9 cellular contexts compared by ENCODE assay signal in the genomic region with DNA sequence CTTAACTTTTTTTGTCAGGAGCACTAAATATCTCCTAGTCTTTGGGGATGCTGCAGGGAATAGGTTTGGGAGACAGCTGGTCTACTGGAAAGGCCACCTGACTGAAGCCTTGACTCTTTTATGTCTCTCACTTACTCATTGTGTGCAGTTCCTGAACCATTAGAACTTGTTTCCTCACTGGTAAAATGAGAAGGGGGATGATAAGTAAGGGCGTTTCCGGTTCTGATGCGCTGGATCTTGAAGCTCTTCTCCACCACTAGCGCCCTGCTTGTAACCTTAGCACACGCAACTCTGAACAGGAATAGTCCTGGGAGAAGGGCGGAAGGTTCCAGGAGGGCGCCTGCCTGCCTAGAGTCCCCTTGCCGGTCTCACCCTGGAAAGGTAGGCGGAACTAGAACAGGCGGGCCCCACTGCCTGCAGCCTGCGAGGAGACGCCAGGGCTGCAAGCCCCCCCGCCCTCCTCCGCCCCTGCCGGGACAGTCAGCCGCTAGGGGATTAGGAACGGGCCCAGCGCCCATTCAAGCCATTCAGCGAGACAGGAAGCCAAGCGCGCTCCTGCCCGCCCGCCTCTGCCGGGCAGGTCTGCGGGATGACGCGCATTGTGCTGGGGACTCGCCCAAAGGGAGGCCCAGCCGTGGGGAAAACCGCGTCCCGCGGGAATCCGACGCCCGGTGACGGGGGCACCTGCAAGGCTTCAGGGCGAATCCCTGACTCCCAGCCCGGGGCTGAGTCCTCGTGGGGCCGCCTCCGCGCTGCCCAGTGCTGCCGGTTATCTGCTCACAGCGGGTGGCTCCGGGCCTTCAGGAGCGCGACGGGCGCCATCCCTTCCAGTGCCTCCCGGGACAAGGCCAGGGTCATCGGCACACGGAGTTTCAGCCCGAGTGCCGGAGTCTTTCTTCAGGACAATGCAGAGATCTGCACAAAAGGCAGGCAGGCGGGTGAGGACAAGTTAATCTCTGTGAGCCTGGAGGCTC. TPM values are rescaled to one million over a fixed set of nuclear protein-coding genes. Genes with fewer than 3 reads are reported as not detected.
DNase-seq lines count a peak whose midpoint lies in the region; ATAC-seq, FAIRE-seq and TF ChIP-seq lines count a peak whose summit lies in the region.
"Had no signal": no experiment of that assay in that cellular context is flagged by ENCODE, and none has a peak within 500 bp of the region (broad histone marks: within the 10 kb centered on the region; RNA-seq: fewer than 3 reads in every experiment).

No MANE protein-coding gene starts in this region.

- ATAC-seq in body of pancreas, result peak; percentile 85

- no peak for TF ChIP-seq RAD21 in SK-N-SH (IDR thresholded peaks at IDR 0.05; ENCODE audit: low read length)

- H3K9me3 ChIP-seq in SK-N-SH (no peaks in the 10 kb centered on the region), body of pancreas (no peaks in the 10 kb centered on the region), iPS-20b (ENCODE audit: insufficient read depth, low read depth, low read length) (no peaks in the 10 kb centered on the region), spleen (peaks cover 0 to 19% (median 8%) of the 10 kb centered on the region in 8 donors)

- H3K9me2 ChIP-seq in SK-N-SH, result no peaks in the 10 kb centered on the region

- H3K4me3 ChIP-seq in SK-N-SH (ENCODE audit: low read depth in 2 of 2, low read length in 1 of 2), result peak overlapping the region; percentile 23 to 24; a peak in 2 of 4 replicates
- peak overlapping the region in 1 of 2 donors; percentile 10 for H3K4me3 ChIP-seq in body of pancreas
- H3K4me3 ChIP-seq in iPS-20b (ENCODE audit: low read length), result peak overlapping the region; percentile 66
- peak overlapping the region in 7 of 8 donors; percentile 14 to 61 (median 28) for H3K4me3 ChIP-seq in spleen

- H3K27me3 ChIP-seq in SK-N-SH (ENCODE audit: insufficient read depth) (no peaks in the 10 kb centered on the region; the same call in 1 of the 2 replicates), body of pancreas (no peaks in the 10 kb centered on the region), iPS-20b (ENCODE audit: insufficient read depth, low read length) (peaks cover 64% of the 10 kb centered on the region), spleen (replicated peaks in 1 of 7) (peaks cover 0 to 96% (median 25%) of the 10 kb centered on the region in 7 donors)

- no peaks in the 10 kb centered on the region for H3F3A ChIP-seq in SK-N-SH (replicated peaks; ENCODE audit: insufficient read depth)

- peak overlapping the region; percentile 59 for H3K4me2 ChIP-seq in SK-N-SH

- H3K79me2 ChIP-seq in SK-N-SH (ENCODE audit: insufficient read depth), result no peaks in the 10 kb centered on the region

- H3K27ac ChIP-seq in SK-N-SH (ENCODE audit: low read depth in 2 of 2, low read length in 1 of 2) (no peak overlapping the region), body of pancreas (peak overlapping the region in 1 of 4 donors; percentile 32), iPS-20b (ENCODE audit: low read length) (no peak overlapping the region), spleen (no peak overlapping the region)

- TF ChIP-seq POLR2A in body of pancreas (IDR thresholded peaks at IDR 0.05), result peak in 2 of 3 donors; percentile 37 to 40
- TF ChIP-seq POLR2A in spleen (IDR thresholded peaks at IDR 0.05), result no peak

- POLR2A ChIA-PET in SK-N-SH (lab: Yijun Ruan, JAX), result no interaction called here

- intact Hi-C loops in body of pancreas (cut with DNase I) (no loop called here), spleen (cut with DNase I; ENCODE audit: low total_unique reads) (no loop called here)

- TF ChIP-seq EP300 in SK-N-SH (IDR thresholded peaks at IDR 0.05; ENCODE audit: borderline replicate concordance in 1 of 2, low read depth in 1 of 2, low read length in 1 of 2), result no peak

- no peak overlapping the region for H2AFZ ChIP-seq in SK-N-SH (ENCODE audit: low read depth)

- CTCF ChIA-PET in SK-N-SH (lab: Yijun Ruan, JAX), result no interaction called here

- H3K9ac ChIP-seq in SK-N-SH (no peak overlapping the region), iPS-20b (ENCODE audit: low read depth, low read length) (peak overlapping the region; percentile 57; the same call in 1 of the 2 replicates)

- H3K4me1 ChIP-seq in SK-N-SH (ENCODE audit: control insufficient read depth in 1 of 2, insufficient read depth in 2 of 2, low read depth in 1 of 2, low read length in 1 of 2) (no peaks in the 10 kb centered on the region; a peak in 1 of 4 replicates), body of pancreas (peaks cover 13% of the 10 kb centered on the region), iPS-20b (ENCODE audit: insufficient read depth, low read length) (peaks cover 4% of the 10 kb centered on the region; the same call in 1 of the 2 replicates), spleen (peaks cover 0 to 14% (median 12%) of the 10 kb centered on the region in 6 donors)

- TF ChIP-seq CTCF in SK-N-SH (IDR thresholded peaks at IDR 0.05) (peak; percentile 17; the same call in 1 of the 2 replicates), body of pancreas (IDR thresholded peaks at IDR 0.05) (peak in 5 of 7 experiments; percentile 21 to 50 (median 40)), spleen (IDR thresholded peaks at IDR 0.05 in 8 of 11, conservative IDR thresholded peaks at IDR 0.05 in 3 of 11) (peak in 3 of 11 experiments; percentile 6 to 19 (median 13)), D721Med (IDR thresholded peaks at IDR 0.05; ENCODE audit: insufficient read depth, missing control alignments) (no peak)

- DNase-seq in DMS79 treated with DMSO at 0.1 percent for 48 hours (lab: John Stamatoyannopoulos, UW), result peak; percentile 30
- no peak for DNase-seq in DMS79 (lab: John Stamatoyannopoulos, UW)
- DNase-seq in SK-N-SH, result peak; percentile 75
- DNase-seq in body of pancreas, result peak; percentile 60 to 81 (median 68)
- no peak for DNase-seq in spleen
- DNase-seq in D721Med (ENCODE audit: insufficient read length, low spot score), result no peak
- DNase-seq in NCI-H128 (lab: John Stamatoyannopoulos, UW; ENCODE audit: unreplicated experiment), result no peak

- no peaks in the 10 kb centered on the region for H4K20me1 ChIP-seq in SK-N-SH (ENCODE audit: insufficient read depth)

- no peak for FAIRE-seq in D721Med (lab: Jason Lieb, UNC)
- FAIRE-seq: A204.1 had no signal

- WGBS in SK-N-SH (ENCODE audit: low lambda C conversion rate), result 38% methylated on average over 23 of the region's 56 CpGs
- WGBS in body of pancreas, 2 donors, result 4 to 6% methylated on average over 19 to 56 of the region's 56 CpGs
- WGBS in spleen, 5 donors, result 3 to 10% (median 6%) methylated on average over 10 to 56 of the region's 56 CpGs

- H3K36me3 ChIP-seq in SK-N-SH (replicated peaks in 1 of 2; ENCODE audit: control insufficient read depth in 1 of 2, insufficient read depth in 2 of 2, low read length in 1 of 2) (no peaks in the 10 kb centered on the region), body of pancreas (replicated peaks in 1 of 2; ENCODE audit: insufficient read depth in 1 of 2, low read depth in 2 of 2) (no peaks in the 10 kb centered on the region), iPS-20b (ENCODE audit: insufficient read depth, low read depth, low read length) (no peaks in the 10 kb centered on the region), spleen (no peaks in the 10 kb centered on the region)

TF ChIP-seq in SK-N-SH, 30 proteins besides CTCF, POLR2A, EP300 and RAD21 (continues in another document):
- TF ChIP-seq, protein P1, sequence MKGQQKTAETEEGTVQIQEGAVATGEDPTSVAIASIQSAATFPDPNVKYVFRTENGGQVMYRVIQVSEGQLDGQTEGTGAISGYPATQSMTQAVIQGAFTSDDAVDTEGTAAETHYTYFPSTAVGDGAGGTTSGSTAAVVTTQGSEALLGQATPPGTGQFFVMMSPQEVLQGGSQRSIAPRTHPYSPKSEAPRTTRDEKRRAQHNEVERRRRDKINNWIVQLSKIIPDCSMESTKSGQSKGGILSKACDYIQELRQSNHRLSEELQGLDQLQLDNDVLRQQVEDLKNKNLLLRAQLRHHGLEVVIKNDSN (IDR thresholded peaks at IDR 0.05; ENCODE audit: borderline replicate concordance, low read depth), result no peak
- TF ChIP-seq TAF1 (IDR thresholded peaks at IDR 0.05; ENCODE audit: borderline replicate concordance, low read depth, low read length) (no peak), TEAD4 (IDR thresholded peaks at IDR 0.05; ENCODE audit: borderline replicate concordance, insufficient read depth) (no peak), FOSL2 (IDR thresholded peaks at IDR 0.05; ENCODE audit: borderline replicate concordance, low read depth) (no peak), NFIC (IDR thresholded peaks at IDR 0.05; ENCODE audit: borderline replicate concordance) (no peak), CHD2 (IDR thresholded peaks at IDR 0.05; ENCODE audit: low read length, partially characterized antibody) (no peak), SMC3 (IDR thresholded peaks at IDR 0.05; ENCODE audit: low read depth, low read length) (no peak), MEF2A (IDR thresholded peaks at IDR 0.05; ENCODE audit: borderline replicate concordance, low read depth) (no peak), YY1 (IDR thresholded peaks at IDR 0.05; ENCODE audit: low read depth) (no peak), FOXM1 (IDR thresholded peaks at IDR 0.05; ENCODE audit: low read depth) (no peak), RXRA (IDR thresholded peaks at IDR 0.05; ENCODE audit: borderline replicate concordance, low read depth) (no peak), GATA2 (CRISPR knock-in tag; IDR thresholded peaks at IDR 0.05) (no peak), FOXJ3 (CRISPR knock-in tag; IDR thresholded peaks at IDR 0.05) (no peak), JUND (IDR thresholded peaks at IDR 0.05) (no peak), ELF1 (IDR thresholded peaks at IDR 0.05) (no peak)
- TF ChIP-seq, protein P2, sequence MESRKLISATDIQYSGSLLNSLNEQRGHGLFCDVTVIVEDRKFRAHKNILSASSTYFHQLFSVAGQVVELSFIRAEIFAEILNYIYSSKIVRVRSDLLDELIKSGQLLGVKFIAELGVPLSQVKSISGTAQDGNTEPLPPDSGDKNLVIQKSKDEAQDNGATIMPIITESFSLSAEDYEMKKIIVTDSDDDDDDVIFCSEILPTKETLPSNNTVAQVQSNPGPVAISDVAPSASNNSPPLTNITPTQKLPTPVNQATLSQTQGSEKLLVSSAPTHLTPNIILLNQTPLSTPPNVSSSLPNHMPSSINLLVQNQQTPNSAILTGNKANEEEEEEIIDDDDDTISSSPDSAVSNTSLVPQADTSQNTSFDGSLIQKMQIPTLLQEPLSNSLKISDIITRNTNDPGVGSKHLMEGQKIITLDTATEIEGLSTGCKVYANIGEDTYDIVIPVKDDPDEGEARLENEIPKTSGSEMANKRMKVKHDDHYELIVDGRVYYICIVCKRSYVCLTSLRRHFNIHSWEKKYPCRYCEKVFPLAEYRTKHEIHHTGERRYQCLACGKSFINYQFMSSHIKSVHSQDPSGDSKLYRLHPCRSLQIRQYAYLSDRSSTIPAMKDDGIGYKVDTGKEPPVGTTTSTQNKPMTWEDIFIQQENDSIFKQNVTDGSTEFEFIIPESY (IDR thresholded peaks at IDR 0.05; ENCODE audit: borderline replicate concordance, low read depth), result no peak

RNA-seq across cellular contexts. Expression of gene XPA, which starts 44.0 kb away (rescaled TPM):
- 3.2 and 3.3 TPM in 2 replicates for polyA plus RNA-seq in SK-N-SH (2012; rRNA removed)
- 3.8 and 6.0 TPM in 2 replicates for polyA plus RNA-seq in SK-N-SH (2012; cell fraction: cytosol; rRNA removed)
- 4.2 and 5.5 TPM in 2 replicates for polyA plus RNA-seq in SK-N-SH (2012; cell fraction: nucleus; rRNA removed)
- total RNA-seq in body of pancreas, result 10 to 100 TPM in 1 of 2 donors, 1 to 10 TPM in 1; 9.6 to 15.8 TPM
- 10 to 100 TPM; 12.6 to 24.2 (median 16.7) TPM for total RNA-seq in spleen
- 10 to 100 TPM; 11.4 to 18.6 (median 14.0) TPM for polyA plus RNA-seq in spleen

Comparison
In these comparisons a context has a peak if more than half of its experiments do, and no peak if none do; other contexts are left out.
1. DNase-seq: peak in DMS79 treated with DMSO at 0.1 percent for 48 hours (single experiment), SK-N-SH (single experiment) and body of pancreas (4 of 4); none in DMS79 (single experiment), spleen (single experiment), D721Med (single experiment) and NCI-H128 (single experiment).
2. POLR2A ChIP-seq: peak in body of pancreas (2 of 3); none in spleen (0 of 3).